Comparison of ENCODE assay signal across 15 cellular contexts in genomic region chr4:152660526-152660925, GRCh38.
"Had no signal": no experiment of that assay in that cellular context is flagged by ENCODE, and none has a peak within 500 bp of the region (broad histone marks: within the 10 kb centered on the region; RNA-seq: fewer than 3 reads in every experiment).

No MANE protein-coding gene starts in this region.

- H3K27me3 Mint-ChIP-seq: activated naive CD8-positive, alpha-beta T cell treated with anti-CD3 and anti-CD28 coated beads, Interleukin-2, amount 10 ng/mL, durations not matched to agents 7 days and 5 days; T-cell had no signal

- ATAC-seq: activated T-cell treated with anti-CD3 and anti-CD28 coated beads, Interleukin-2, amount 50 U/mL, for 72 hours; foreskin keratinocyte; right lobe of liver; T-cell had no signal

- H3K4me3 Mint-ChIP-seq: activated naive CD8-positive, alpha-beta T cell treated with anti-CD3 and anti-CD28 coated beads, Interleukin-2, amount 10 ng/mL, durations not matched to agents 7 days and 5 days; activated T-cell treated with anti-CD3 and anti-CD28 coated beads, Interleukin-2, amount 50 U/mL, for 72 hours; T-cell had no signal

- H3K27ac Mint-ChIP-seq: activated naive CD8-positive, alpha-beta T cell treated with anti-CD3 and anti-CD28 coated beads, Interleukin-2, amount 10 ng/mL, durations not matched to agents 7 days and 5 days; T-cell had no signal

- DNase-seq: activated CD4-positive, alpha-beta T cell treated with anti-CD3 and anti-CD28 coated beads for 4 hours; activated CD8-positive, alpha-beta memory T cell treated with anti-CD3 and anti-CD28 coated beads, Interleukin-2, amount 50 U/mL, for 48 hours; activated gamma-delta T cell treated with Interleukin-2 at 50 U/mL for 16 hours; activated naive CD8-positive, alpha-beta T cell treated with anti-CD3 and anti-CD28 coated beads, Interleukin-2, amount 10 ng/mL, durations not matched to agents 7 days and 5 days; activated T-cell treated with anti-CD3 and anti-CD28 coated beads, Interleukin-2, amount 50 U/mL, for 72 hours; anterior cingulate cortex; cerebellar nuclear complex; effector memory CD4-positive, alpha-beta T cell; foreskin keratinocyte; glutamatergic neuron; hypothalamus; kidney; right lobe of liver; T-cell; WERI-Rb-1 had no signal
